In the genomic region with DNA sequence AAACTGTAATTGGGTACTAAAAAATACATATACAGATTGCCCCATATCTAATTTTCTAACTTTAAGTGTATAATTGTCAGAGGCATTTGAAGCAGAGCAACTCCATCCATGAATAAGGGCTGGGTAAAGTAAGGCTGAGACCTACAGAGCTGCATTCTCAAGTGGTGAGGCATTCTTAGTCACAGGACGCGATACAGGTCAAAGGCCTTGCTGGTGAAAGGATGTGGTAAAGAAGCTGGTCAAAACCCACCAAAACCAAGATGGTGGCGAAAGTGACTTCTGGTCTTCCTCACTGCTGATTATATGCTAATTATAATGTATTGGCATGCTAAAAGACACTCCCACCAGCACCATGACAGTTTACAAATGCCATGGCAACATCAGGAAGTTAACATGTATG, we compare ENCODE assay signal across 10 cellular contexts. TPM values are rescaled to one million over a fixed set of nuclear protein-coding genes. Genes with fewer than 3 reads are reported as not detected.
A peak's percentile ranks its signal among the peaks of the same experiment; 100 is the strongest.
DNase-seq lines count a peak whose midpoint lies in the region; ATAC-seq and TF ChIP-seq lines count a peak whose summit lies in the region.
"Had no signal": no experiment of that assay in that cellular context is flagged by ENCODE, and none has a peak within 500 bp of the region (broad histone marks: within the 10 kb centered on the region; RNA-seq: fewer than 3 reads in every experiment).

No MANE protein-coding gene starts in this region.

- no peak overlapping the region for H3K27ac ChIP-seq in hepatocyte
- H3K27ac ChIP-seq: suprapubic skin had no signal

- H3K27me3 ChIP-seq in hepatocyte: no peaks in the 10 kb centered on the region
- H3K27me3 ChIP-seq: suprapubic skin had no signal

- DNase-seq in H4 (ENCODE audit: low spot score): peak; percentile 67
- peak; percentile 52 for DNase-seq in NCI-H460 (ENCODE audit: extremely low read depth, low read depth)
- DNase-seq in dermis blood vessel endothelial cell: peak; percentile 59
- peak; percentile 97 for DNase-seq in renal cortical epithelial cell (ENCODE audit: low read depth)
- DNase-seq in hepatocyte (ENCODE audit: low spot score): no peak
- DNase-seq in Right ventricle myocardium inferior (ENCODE audit: missing footprints): no peak
- DNase-seq: stimulated activated CD4-positive, alpha-beta T cell treated with anti-CD3 and anti-CD28 coated beads, Interleukin-2, amount 100 ng/mL, for 24 hours; T-helper 1 cell had no signal

- no peak overlapping the region for H3K4me3 ChIP-seq in hepatocyte
- H3K4me3 ChIP-seq: suprapubic skin had no signal

- WGBS in hepatocyte (ENCODE audit: low lambda C conversion rate, missing lambda C conversion rate): 88% methylated on average over 3 of the region's 3 CpGs

- no peaks in the 10 kb centered on the region for H3K9me2 ChIP-seq in hepatocyte (replicated peaks; ENCODE audit: insufficient read depth)

- no peaks in the 10 kb centered on the region for H3K36me3 ChIP-seq in hepatocyte (replicated peaks; ENCODE audit: insufficient read depth, low read depth)
- H3K36me3 ChIP-seq: suprapubic skin had no signal

- no peak overlapping the region for H2AFZ ChIP-seq in hepatocyte

- no peak overlapping the region for H3K4me2 ChIP-seq in hepatocyte

- intact Hi-C loops in Right ventricle myocardium inferior (cut with DNase I): no loop called here

- no peaks in the 10 kb centered on the region for H3K79me2 ChIP-seq in hepatocyte

- TF ChIP-seq CTCF in hepatocyte (IDR thresholded peaks at IDR 0.05; ENCODE audit: poor library complexity): no peak

- no peak for ATAC-seq in GM19324 (IDR thresholded peaks at IDR 0.05; ENCODE audit: low FRiP score, unreplicated experiment)
- ATAC-seq in Right ventricle myocardium inferior: no peak

- H3K4me1 ChIP-seq in hepatocyte (ENCODE audit: insufficient read depth): no peaks in the 10 kb centered on the region

- no peaks in the 10 kb centered on the region for H3K9me3 ChIP-seq in hepatocyte (ENCODE audit: low read depth)
- H3K9me3 ChIP-seq: suprapubic skin had no signal

- no peaks in the 10 kb centered on the region for H4K20me1 ChIP-seq in hepatocyte (ENCODE audit: insufficient read depth, poor library complexity, severe bottlenecking)

RNA-seq across cellular contexts. Expression of gene SLC8A1, which starts 50.0 kb away (rescaled TPM):
- total RNA-seq in H4 (2014; rRNA removed; shearing (Covaris generic)): not detected in 2 replicates
- total RNA-seq in NCI-H460 (2014; rRNA removed; shearing (Covaris generic)): 4.5 and 5.4 TPM in 2 replicates
- polyA plus RNA-seq in NCI-H460 (2014; cell fraction: nucleus; rRNA removed): 0.55 and 0.58 TPM in 2 replicates
- total RNA-seq in dermis blood vessel endothelial cell (0.47 and 1.5 TPM in 2 replicates), renal cortical epithelial cell (11.7 and 12.9 TPM in 2 replicates), hepatocyte (8.9 and 11.7 TPM in 2 replicates), Right ventricle myocardium inferior (999 TPM)
- 1.2 and 2.2 TPM in 2 replicates for polyA plus RNA-seq in hepatocyte

Comparison
In these comparisons a context has a peak if more than half of its experiments do, and no peak if none do; other contexts are left out.
1. DNase-seq: peak in H4 (single experiment), NCI-H460 (single experiment), dermis blood vessel endothelial cell (single experiment) and renal cortical epithelial cell (single experiment); none in hepatocyte (single experiment) and Right ventricle myocardium inferior (single experiment).
2. RNA of gene SLC8A1, which starts 50.0 kb away (total RNA-seq): 999 TPM in Right ventricle myocardium inferior (single experiment); 11.7 to 12.9 TPM in renal cortical epithelial cell, 8.9 to 11.7 TPM in hepatocyte, 4.5 to 5.4 TPM in NCI-H460, 0.47 to 1.5 TPM in dermis blood vessel endothelial cell and not detected in H4; every median in the first group is over 10 times any median in the second.